1 cellular context compared by ENCODE assay signal in the genomic region with DNA sequence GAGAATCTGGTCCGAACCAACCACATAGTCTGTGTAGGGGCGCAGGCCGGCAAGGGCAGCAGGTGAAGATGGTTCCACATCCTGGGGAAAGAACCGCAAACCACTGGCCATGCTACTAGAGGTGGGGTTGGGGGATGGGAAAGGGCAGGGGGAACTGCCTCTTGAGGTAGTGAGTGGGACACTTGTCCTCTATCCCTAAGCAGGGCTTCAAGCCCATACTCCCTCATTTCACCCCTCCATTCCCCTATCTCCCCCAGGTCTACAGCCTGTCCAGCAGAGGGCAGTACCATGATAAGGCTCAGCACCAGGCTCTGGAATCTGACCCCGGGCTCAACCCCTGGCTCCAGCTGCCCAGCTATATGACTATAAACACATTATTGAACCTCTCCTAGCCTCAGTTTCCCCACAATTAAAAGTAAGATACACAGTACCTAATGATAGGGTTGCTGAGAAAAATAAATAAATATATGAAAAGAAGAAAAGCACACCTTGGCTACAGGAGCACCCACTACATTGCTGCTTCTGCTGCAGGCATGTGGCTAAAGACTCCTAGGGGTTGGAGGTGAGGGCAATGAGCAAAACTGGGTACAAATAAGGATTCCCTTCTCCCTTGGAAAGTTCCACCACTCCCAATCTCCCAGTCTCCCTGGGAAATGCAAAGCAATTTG.
TF ChIP-seq lines count a peak whose summit lies in the region.

No MANE protein-coding gene starts in this region.

TF ChIP-seq in endothelial cell of umbilical vein, 7 proteins besides CTCF, POLR2A, EP300 and RAD21:
- no peak for TF ChIP-seq JUN (IDR thresholded peaks at IDR 0.05; ENCODE audit: borderline replicate concordance, insufficient read depth, insufficient read length, low read depth)
- TF ChIP-seq, protein P1, sequence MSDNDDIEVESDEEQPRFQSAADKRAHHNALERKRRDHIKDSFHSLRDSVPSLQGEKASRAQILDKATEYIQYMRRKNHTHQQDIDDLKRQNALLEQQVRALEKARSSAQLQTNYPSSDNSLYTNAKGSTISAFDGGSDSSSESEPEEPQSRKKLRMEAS (IDR thresholded peaks at IDR 0.05; ENCODE audit: insufficient read depth, insufficient read length) = no peak
- no peak for TF ChIP-seq MYC (IDR thresholded peaks at IDR 0.05; ENCODE audit: low read depth, low read length)
- TF ChIP-seq EZH2 (IDR thresholded peaks at IDR 0.05; ENCODE audit: borderline replicate concordance, low read depth, low read length, severe bottlenecking) = no peak
- TF ChIP-seq GATA2 (IDR thresholded peaks at IDR 0.05; ENCODE audit: insufficient read depth, insufficient read length, low read depth, low read length) = no peak
- TF ChIP-seq FOS (IDR thresholded peaks at IDR 0.05; ENCODE audit: borderline replicate concordance, insufficient read depth, low read length) = no peak
- TF ChIP-seq POLR2AphosphoS5 (IDR thresholded peaks at IDR 0.05; ENCODE audit: insufficient read depth, low read depth, low read length) = no peak
